36 cellular contexts compared by ENCODE assay signal in the genomic region with DNA sequence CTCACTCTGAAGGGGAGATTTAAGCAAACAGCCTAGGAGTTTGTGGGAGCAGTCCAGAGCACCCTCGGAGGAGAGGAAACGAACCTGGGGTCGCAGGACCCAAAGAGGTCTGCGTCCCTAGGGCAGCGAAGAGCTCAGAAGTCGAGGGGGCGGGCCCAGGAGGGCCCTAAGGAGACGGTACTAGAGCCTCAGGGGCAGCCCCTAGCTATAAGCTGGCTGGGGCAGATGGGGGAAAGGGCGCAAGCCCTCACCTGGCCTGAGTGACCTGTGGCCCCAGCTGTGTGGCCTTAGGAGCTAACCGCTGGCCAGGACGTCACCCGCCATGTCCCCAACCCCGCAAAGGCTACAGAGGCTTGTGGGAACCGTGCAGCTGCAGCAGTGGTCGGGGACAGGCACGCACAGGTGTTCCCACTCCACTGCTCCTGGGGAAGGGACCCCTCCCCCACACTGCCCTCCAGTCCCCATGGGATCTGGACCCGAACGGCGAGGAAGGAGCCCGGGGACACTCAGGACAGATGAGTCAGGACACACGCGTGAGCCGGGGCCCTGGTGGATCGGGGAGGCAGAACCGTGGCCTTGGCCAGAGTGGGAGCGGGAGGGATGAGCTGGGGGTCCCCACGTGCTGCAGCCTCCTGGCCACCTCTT. TPM values are rescaled to one million over a fixed set of nuclear protein-coding genes. Genes with fewer than 3 reads are reported as not detected.
"Had no signal": no experiment of that assay in that cellular context is flagged by ENCODE, and none has a peak within 500 bp of the region (broad histone marks: within the 10 kb centered on the region; RNA-seq: fewer than 3 reads in every experiment).

No MANE protein-coding gene starts in this region.

- H3K4me1 Mint-ChIP-seq: activated CD4-positive, alpha-beta T cell treated with anti-CD3 and anti-CD28 coated beads, Interleukin-2, amount 10 ng/mL, durations not matched to agents 24 days and 14 days; activated naive CD4-positive, alpha-beta T cell treated with anti-CD3 and anti-CD28 coated beads, Interleukin-2, amount 10 ng/mL, durations not matched to agents 7 days and 5 days; activated naive CD8-positive, alpha-beta T cell treated with anti-CD3 and anti-CD28 coated beads, Interleukin-2, amount 10 ng/mL, durations not matched to agents 7 days and 5 days; naive thymus-derived CD4-positive, alpha-beta T cell; stimulated activated naive CD8-positive, alpha-beta T cell treated with anti-CD3 and anti-CD28 coated beads, Interleukin-15, amount 100 ng/mL, for 72 hours had no signal

- H3K27ac ChIP-seq: breast epithelium, esophagus muscularis mucosa, foreskin keratinocyte, heart left ventricle, left ventricle myocardium inferior, upper lobe of left lung, vagina, WERI-Rb-1 had no signal

- H3K27ac Mint-ChIP-seq: activated CD4-positive, alpha-beta memory T cell treated with anti-CD3 and anti-CD28 coated beads for 36 hours; activated CD4-positive, alpha-beta T cell treated with anti-CD3 and anti-CD28 coated beads, Interleukin-2, amount 10 ng/mL, durations not matched to agents 24 days and 14 days; activated naive CD4-positive, alpha-beta T cell treated with anti-CD3 and anti-CD28 coated beads, Interleukin-2, amount 10 ng/mL, durations not matched to agents 7 days and 5 days; activated naive CD8-positive, alpha-beta T cell treated with anti-CD3 and anti-CD28 coated beads, Interleukin-2, amount 10 ng/mL, durations not matched to agents 7 days and 5 days; activated T-helper 1 cell treated with anti-CD3 and anti-CD28 coated beads, Interleukin-12 subunit alpha, Interleukin-12 subunit beta, Interleukin-2, Interleukin-4 antibody, amounts not matched to agents 30 ng/mL and 10 ng/mL and 1 ng/mL, durations not matched to agents 14 hours and 24 hours and 36 hours; dendritic cell treated with granulocyte-macrophage colony-stimulating factor and Interleukin-4, amounts not matched to agents 40 ng/mL and 50 ng/mL, for 4 days; naive thymus-derived CD4-positive, alpha-beta T cell; progenitor cell of endocrine pancreas; stimulated activated memory B cell treated with anti-CD40 and anti-IgM and Interleukin-4, amounts not matched to agents 10 μg/mL and 1 μg/mL and 100 μg/mL, for 72 hours; T-helper 17 cell had no signal

- DNase-seq: activated CD4-positive, alpha-beta memory T cell treated with anti-CD3 and anti-CD28 coated beads for 36 hours; activated CD4-positive, alpha-beta T cell treated with anti-CD3 and anti-CD28 coated beads, Interleukin-2, amount 10 ng/mL, durations not matched to agents 24 days and 14 days; activated CD4-positive, CD25-positive, alpha-beta regulatory T cell treated with anti-CD3 and anti-CD28 coated beads, Interleukin-2, amount 50 U/mL, for 72 hours; activated CD8-positive, alpha-beta memory T cell treated with anti-CD3 and anti-CD28 coated beads, Interleukin-2, amount 50 U/mL, for 4 hours; activated effector memory CD4-positive, alpha-beta T cell treated with anti-CD3 and anti-CD28 coated beads, Interleukin-2, amount 50 U/mL, for 16 hours; activated naive CD4-positive, alpha-beta T cell treated with anti-CD3 and anti-CD28 coated beads, Interleukin-2, amount 10 ng/mL, durations not matched to agents 7 days and 5 days; activated naive CD8-positive, alpha-beta T cell treated with anti-CD3 and anti-CD28 coated beads, Interleukin-2, amount 10 ng/mL, durations not matched to agents 7 days and 5 days; activated T-cell treated with anti-CD3 and anti-CD28 coated beads, Interleukin-2, amount 50 U/mL, for 1 hour; central memory CD4-positive, alpha-beta T cell; foreskin keratinocyte; kidney glomerular epithelial cell; left ventricle myocardium inferior; naive thymus-derived CD4-positive, alpha-beta T cell; stimulated activated CD4-positive, alpha-beta T cell treated with anti-CD3 and anti-CD28 coated beads, Interleukin-1b, Interleukin-23, amount 100 ng/mL, for 48 hours; stimulated activated CD4-positive, alpha-beta T cell treated with anti-CD3 and anti-CD28 coated beads, Interleukin-4, amount 100 ng/mL, for 4 hours; stimulated activated CD8-positive, alpha-beta memory T cell treated with anti-CD3 and anti-CD28 coated beads, Interleukin-4, amount 100 ng/mL, for 48 hours; stimulated activated naive CD8-positive, alpha-beta T cell treated with anti-CD3 and anti-CD28 coated beads, Interleukin-15, amount 100 ng/mL, for 72 hours; substantia nigra; T-helper 17 cell; T1000; WERI-Rb-1 had no signal

- H3K9me3 ChIP-seq: breast epithelium, esophagus muscularis mucosa, heart left ventricle, left ventricle myocardium inferior, upper lobe of left lung, vagina had no signal

- H3K36me3 Mint-ChIP-seq: activated CD4-positive, alpha-beta memory T cell treated with anti-CD3 and anti-CD28 coated beads for 36 hours; activated naive CD4-positive, alpha-beta T cell treated with anti-CD3 and anti-CD28 coated beads, Interleukin-2, amount 10 ng/mL, durations not matched to agents 7 days and 5 days; activated naive CD8-positive, alpha-beta T cell treated with anti-CD3 and anti-CD28 coated beads, Interleukin-2, amount 10 ng/mL, durations not matched to agents 7 days and 5 days; naive thymus-derived CD4-positive, alpha-beta T cell; stimulated activated memory B cell treated with anti-CD40 and anti-IgM and Interleukin-4, amounts not matched to agents 10 μg/mL and 1 μg/mL and 100 μg/mL, for 72 hours had no signal

- H3K27me3 ChIP-seq: breast epithelium, heart left ventricle, upper lobe of left lung, vagina had no signal

- H3K4me3 ChIP-seq: breast epithelium, esophagus muscularis mucosa, heart left ventricle, left ventricle myocardium inferior, smooth muscle cell, upper lobe of left lung, vagina had no signal

- H3K4me2 ChIP-seq: smooth muscle cell had no signal

- H3K4me3 Mint-ChIP-seq: activated CD4-positive, alpha-beta memory T cell treated with anti-CD3 and anti-CD28 coated beads for 36 hours; activated CD4-positive, alpha-beta T cell treated with anti-CD3 and anti-CD28 coated beads, Interleukin-2, amount 10 ng/mL, durations not matched to agents 24 days and 14 days; activated naive CD4-positive, alpha-beta T cell treated with anti-CD3 and anti-CD28 coated beads, Interleukin-2, amount 10 ng/mL, durations not matched to agents 7 days and 5 days; activated naive CD8-positive, alpha-beta T cell treated with anti-CD3 and anti-CD28 coated beads, Interleukin-2, amount 10 ng/mL, durations not matched to agents 7 days and 5 days; activated T-helper 1 cell treated with anti-CD3 and anti-CD28 coated beads, Interleukin-12 subunit alpha, Interleukin-12 subunit beta, Interleukin-2, Interleukin-4 antibody, amounts not matched to agents 30 ng/mL and 10 ng/mL and 1 ng/mL, durations not matched to agents 14 hours and 24 hours and 36 hours; dendritic cell treated with granulocyte-macrophage colony-stimulating factor and Interleukin-4, amounts not matched to agents 40 ng/mL and 50 ng/mL, for 4 days; naive thymus-derived CD4-positive, alpha-beta T cell; stimulated activated memory B cell treated with anti-CD40 and anti-IgM and Interleukin-4, amounts not matched to agents 10 μg/mL and 1 μg/mL and 100 μg/mL, for 72 hours; stimulated activated naive CD8-positive, alpha-beta T cell treated with anti-CD3 and anti-CD28 coated beads, Interleukin-15, amount 100 ng/mL, for 72 hours; T-helper 17 cell had no signal

- H3K4me1 ChIP-seq: breast epithelium, esophagus muscularis mucosa, foreskin keratinocyte, heart left ventricle, left ventricle myocardium inferior, upper lobe of left lung, vagina had no signal

- H3K9me3 Mint-ChIP-seq: activated CD4-positive, alpha-beta memory T cell treated with anti-CD3 and anti-CD28 coated beads for 36 hours; activated CD4-positive, alpha-beta T cell treated with anti-CD3 and anti-CD28 coated beads, Interleukin-2, amount 10 ng/mL, durations not matched to agents 24 days and 14 days; activated naive CD4-positive, alpha-beta T cell treated with anti-CD3 and anti-CD28 coated beads, Interleukin-2, amount 10 ng/mL, durations not matched to agents 7 days and 5 days; activated naive CD8-positive, alpha-beta T cell treated with anti-CD3 and anti-CD28 coated beads, Interleukin-2, amount 10 ng/mL, durations not matched to agents 7 days and 5 days; activated T-helper 1 cell treated with anti-CD3 and anti-CD28 coated beads, Interleukin-12 subunit alpha, Interleukin-12 subunit beta, Interleukin-2, Interleukin-4 antibody, amounts not matched to agents 30 ng/mL and 10 ng/mL and 1 ng/mL, durations not matched to agents 14 hours and 24 hours and 36 hours; dendritic cell treated with granulocyte-macrophage colony-stimulating factor and Interleukin-4, amounts not matched to agents 40 ng/mL and 50 ng/mL, for 4 days; naive thymus-derived CD4-positive, alpha-beta T cell; stimulated activated memory B cell treated with anti-CD40 and anti-IgM and Interleukin-4, amounts not matched to agents 10 μg/mL and 1 μg/mL and 100 μg/mL, for 72 hours; stimulated activated naive CD8-positive, alpha-beta T cell treated with anti-CD3 and anti-CD28 coated beads, Interleukin-15, amount 100 ng/mL, for 72 hours had no signal

- H3K36me3 ChIP-seq: breast epithelium, esophagus muscularis mucosa, heart left ventricle, left ventricle myocardium inferior, upper lobe of left lung, vagina, WERI-Rb-1 had no signal

- ATAC-seq: foreskin keratinocyte; heart left ventricle; naive thymus-derived CD4-positive, alpha-beta T cell; sciatic nerve; stimulated activated memory B cell treated with anti-CD40 and anti-IgM and Interleukin-4, amounts not matched to agents 10 μg/mL and 1 μg/mL and 100 μg/mL, for 72 hours; stimulated activated naive CD8-positive, alpha-beta T cell treated with anti-CD3 and anti-CD28 coated beads, Interleukin-15, amount 100 ng/mL, for 72 hours; T-helper 17 cell had no signal

- H3K27me3 Mint-ChIP-seq: activated CD4-positive, alpha-beta memory T cell treated with anti-CD3 and anti-CD28 coated beads for 36 hours; activated CD4-positive, alpha-beta T cell treated with anti-CD3 and anti-CD28 coated beads, Interleukin-2, amount 10 ng/mL, durations not matched to agents 24 days and 14 days; naive thymus-derived CD4-positive, alpha-beta T cell; progenitor cell of endocrine pancreas; T-helper 17 cell had no signal

RNA-seq across cellular contexts. Expression of a gene that starts 2.0 kb away (rescaled TPM):
- total RNA-seq: activated CD4-positive, alpha-beta memory T cell treated with anti-CD3 and anti-CD28 coated beads for 36 hours; activated CD4-positive, alpha-beta T cell treated with anti-CD3 and anti-CD28 coated beads, Interleukin-2, amount 10 ng/mL, durations not matched to agents 24 days and 14 days; activated CD8-positive, alpha-beta memory T cell treated with anti-CD3 and anti-CD28 coated beads for 36 hours; activated naive CD8-positive, alpha-beta T cell treated with anti-CD3 and anti-CD28 coated beads, Interleukin-2, amount 10 ng/mL, durations not matched to agents 7 days and 5 days; activated T-helper 1 cell treated with anti-CD3 and anti-CD28 coated beads, Interleukin-12 subunit alpha, Interleukin-12 subunit beta, Interleukin-2, Interleukin-4 antibody, amounts not matched to agents 30 ng/mL and 10 ng/mL and 1 ng/mL, durations not matched to agents 14 hours and 24 hours and 36 hours; breast epithelium; esophagus muscularis mucosa; foreskin keratinocyte; left ventricle myocardium inferior; lung microvascular endothelial cell; naive thymus-derived CD4-positive, alpha-beta T cell; osteocyte; renal cortical epithelial cell; T-helper 17 cell; vagina had no signal
- polyA plus RNA-seq: foreskin keratinocyte; naive thymus-derived CD4-positive, alpha-beta T cell had no signal

RNA-seq across cellular contexts. Expression of a gene that starts 9.8 kb away (rescaled TPM):
- total RNA-seq: activated CD4-positive, alpha-beta memory T cell treated with anti-CD3 and anti-CD28 coated beads for 36 hours; activated CD4-positive, alpha-beta T cell treated with anti-CD3 and anti-CD28 coated beads, Interleukin-2, amount 10 ng/mL, durations not matched to agents 24 days and 14 days; activated CD8-positive, alpha-beta memory T cell treated with anti-CD3 and anti-CD28 coated beads for 36 hours; activated naive CD8-positive, alpha-beta T cell treated with anti-CD3 and anti-CD28 coated beads, Interleukin-2, amount 10 ng/mL, durations not matched to agents 7 days and 5 days; activated T-helper 1 cell treated with anti-CD3 and anti-CD28 coated beads, Interleukin-12 subunit alpha, Interleukin-12 subunit beta, Interleukin-2, Interleukin-4 antibody, amounts not matched to agents 30 ng/mL and 10 ng/mL and 1 ng/mL, durations not matched to agents 14 hours and 24 hours and 36 hours; breast epithelium; esophagus muscularis mucosa; foreskin keratinocyte; left ventricle myocardium inferior; lung microvascular endothelial cell; naive thymus-derived CD4-positive, alpha-beta T cell; osteocyte; progenitor cell of endocrine pancreas; renal cortical epithelial cell; smooth muscle cell; T-helper 17 cell; vagina had no signal
- polyA plus RNA-seq: foreskin keratinocyte; naive thymus-derived CD4-positive, alpha-beta T cell had no signal

RNA-seq across cellular contexts. Expression of a gene that starts 42.4 kb away (rescaled TPM):
- total RNA-seq: activated naive CD8-positive, alpha-beta T cell treated with anti-CD3 and anti-CD28 coated beads, Interleukin-2, amount 10 ng/mL, durations not matched to agents 7 days and 5 days; naive thymus-derived CD4-positive, alpha-beta T cell had no signal
- polyA plus RNA-seq: naive thymus-derived CD4-positive, alpha-beta T cell had no signal
